ENCODE assay signal across 13 cellular contexts in the genomic region with DNA sequence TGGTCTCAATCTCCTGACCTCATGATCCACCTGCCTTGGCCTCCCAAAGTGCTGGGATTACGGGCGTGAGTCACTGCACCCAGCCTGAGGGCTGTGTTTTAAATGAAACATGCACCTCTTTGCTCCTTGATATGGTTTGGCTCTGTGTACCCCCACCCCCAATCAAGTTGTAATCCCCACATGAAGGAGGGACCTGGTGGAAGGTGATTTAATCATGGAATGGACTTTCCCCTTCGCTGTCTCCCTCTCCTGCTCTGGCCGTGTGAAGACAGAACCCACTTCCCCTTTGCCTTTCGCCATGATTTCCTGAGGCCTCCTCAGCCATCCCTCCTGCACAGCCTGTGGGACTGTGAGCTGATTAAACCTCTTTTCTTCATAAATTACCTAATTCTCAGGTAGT. TPM values are rescaled to one million over a fixed set of nuclear protein-coding genes. Genes with fewer than 3 reads are reported as not detected.
DNase-seq lines count a peak whose midpoint lies in the region; ATAC-seq and TF ChIP-seq lines count a peak whose summit lies in the region.
"Had no signal": no experiment of that assay in that cellular context is flagged by ENCODE, and none has a peak within 500 bp of the region (broad histone marks: within the 10 kb centered on the region; RNA-seq: fewer than 3 reads in every experiment).

No MANE protein-coding gene starts in this region.

- peak in 1 of 2 experiments; percentile 85 for DNase-seq in HL-60 (ENCODE audit: low read depth in 1 of 2, low spot score in 1 of 2)
- DNase-seq in OCI-M1 (lab: John Stamatoyannopoulos, UW) = peak; percentile 18
- DNase-seq in epithelial cell of prostate (ENCODE audit: low read depth, low spot score) = no peak
- no peak for DNase-seq in trophoblast cell
- DNase-seq in NCI-H524 (lab: John Stamatoyannopoulos, UW) = no peak
- no peak for DNase-seq in activated T-cell treated with anti-CD3 and anti-CD28 coated beads for 4 hours
- no peak for DNase-seq in NCI-H446 treated with DMSO at 0.1 percent for 48 hours (lab: John Stamatoyannopoulos, UW)
- DNase-seq: CD4-positive, alpha-beta memory T cell; cerebellar nuclear complex; hippocampal formation; T-helper 9 cell had no signal

- H4K91ac ChIP-seq in trophoblast cell (ENCODE audit: low read depth, low read length) = peak overlapping the region; percentile 40

- H3K4me3 ChIP-seq in HL-60 (replicated peaks; ENCODE audit: insufficient read depth, low read length) (no peak overlapping the region), trophoblast cell (ENCODE audit: low read depth, low read length) (no peak overlapping the region)

- H3K36me3 ChIP-seq in trophoblast cell (ENCODE audit: control insufficient read depth in 1 of 2, insufficient read depth in 2 of 2, low read length in 2 of 2) = no peaks in the 10 kb centered on the region

- peak overlapping the region; percentile 67 for H3K27ac ChIP-seq in HL-60 (replicated peaks)
- H3K27ac ChIP-seq in epithelial cell of prostate = peak overlapping the region; percentile 37
- no peak overlapping the region for H3K27ac ChIP-seq in trophoblast cell (ENCODE audit: low read depth, low read length)
- H3K27ac ChIP-seq: KMS-11 had no signal

- no peak for ATAC-seq in HG02610 (IDR thresholded peaks at IDR 0.05; ENCODE audit: unreplicated experiment)

- H3K23ac ChIP-seq in trophoblast cell (ENCODE audit: low read length) = no peak overlapping the region

- no peak overlapping the region for H3K4ac ChIP-seq in trophoblast cell (ENCODE audit: low read depth, low read length)

- no peak overlapping the region for H2BK5ac ChIP-seq in trophoblast cell (ENCODE audit: low read depth, low read length, poor library complexity)

- H3K79me2 ChIP-seq in trophoblast cell (ENCODE audit: control insufficient read depth, insufficient read depth, low read length, poor library complexity) = no peaks in the 10 kb centered on the region

- H3K4me1 ChIP-seq in trophoblast cell (ENCODE audit: control insufficient read depth in 1 of 2, insufficient read depth in 2 of 2, low read length in 2 of 2) = peaks cover 0 to 5% of the 10 kb centered on the region in 2 experiments

- H2BK120ac ChIP-seq in trophoblast cell (ENCODE audit: insufficient read depth, low read length, poor library complexity) = no peak overlapping the region

- no peak for TF ChIP-seq CTCF in HL-60 (IDR thresholded peaks at IDR 0.05; ENCODE audit: insufficient read depth, low read length)

- no peaks in the 10 kb centered on the region for H3K27me3 ChIP-seq in HL-60 (ENCODE audit: insufficient read depth, poor library complexity, severe bottlenecking)
- no peaks in the 10 kb centered on the region for H3K27me3 ChIP-seq in trophoblast cell (ENCODE audit: insufficient read depth, low read length)

- H3K9me3 ChIP-seq in trophoblast cell (ENCODE audit: insufficient read depth, low read depth, low read length) = peaks cover 10% of the 10 kb centered on the region

- H3K79me1 ChIP-seq in trophoblast cell (ENCODE audit: low read length) = no peaks in the 10 kb centered on the region

- H2AFZ ChIP-seq in trophoblast cell (ENCODE audit: insufficient read depth, low read length, poor library complexity) = no peak overlapping the region

- H4K12ac ChIP-seq in trophoblast cell (ENCODE audit: low read depth, low read length) = no peak overlapping the region

- no peak overlapping the region for H3K9ac ChIP-seq in trophoblast cell (ENCODE audit: low read length)
- H3K9ac ChIP-seq: KMS-11 had no signal

- H3K4me2 ChIP-seq in trophoblast cell (ENCODE audit: low read length) = no peak overlapping the region
- H3K4me2 ChIP-seq: KMS-11 had no signal

- no peak overlapping the region for H4K8ac ChIP-seq in trophoblast cell (ENCODE audit: low read depth, low read length)

- H2BK12ac ChIP-seq in trophoblast cell (ENCODE audit: low read length) = no peak overlapping the region

- WGBS in trophoblast cell (ENCODE audit: extremely low coverage, insufficient coverage, insufficient read length) = no CpG with 5 or more reads among the region's 5 CpGs

- H2AK5ac ChIP-seq in trophoblast cell (ENCODE audit: low read length) = no peak overlapping the region

- no peak overlapping the region for H3K18ac ChIP-seq in trophoblast cell (ENCODE audit: low read length)

- H3K14ac ChIP-seq in trophoblast cell (ENCODE audit: low read length) = no peak overlapping the region

RNA-seq across cellular contexts. Expression of a gene that starts 12.5 kb away (rescaled TPM):
- 28.5 and 29.7 TPM in 2 replicates for polyA plus RNA-seq in trophoblast cell (2013)
